ENCODE assay signal across 10 cellular contexts in genomic region chr1:21909286-21909759, GRCh38. TPM values are rescaled to one million over a fixed set of nuclear protein-coding genes. Genes with fewer than 3 reads are reported as not detected.
A peak's percentile ranks its signal among the peaks of the same experiment; 100 is the strongest.
DNase-seq lines count a peak whose midpoint lies in the region; ATAC-seq, FAIRE-seq and TF ChIP-seq lines count a peak whose summit lies in the region.
"Had no signal": no experiment of that assay in that cellular context is flagged by ENCODE, and none has a peak within 500 bp of the region (broad histone marks: within the 10 kb centered on the region; RNA-seq: fewer than 3 reads in every experiment).

No MANE protein-coding gene starts in this region.

- H3K9me3 ChIP-seq in HCT116 (ENCODE audit: control insufficient read depth in 1 of 2, insufficient read depth in 1 of 2, low read depth in 1 of 2, low read length in 2 of 2) (no peaks in the 10 kb centered on the region), keratinocyte (ENCODE audit: control insufficient read depth, low read depth, low read length) (no peaks in the 10 kb centered on the region)

- H3K4me3 Mint-ChIP-seq in activated naive CD8-positive, alpha-beta T cell treated with anti-CD3 and anti-CD28 coated beads, Interleukin-2, amount 10 ng/mL, durations not matched to agents 7 days and 5 days = peak overlapping the region; percentile 45
- peak overlapping the region in 1 of 2 donors; percentile 71 for H3K4me3 Mint-ChIP-seq in stimulated activated naive CD8-positive, alpha-beta T cell treated with anti-CD3 and anti-CD28 coated beads, Interleukin-15, amount 100 ng/mL, for 72 hours

- ATAC-seq in HCT116 (peak; percentile 13; the same call in 1 of the 2 replicates), GM21367 (IDR thresholded peaks at IDR 0.05; ENCODE audit: unreplicated experiment) (no peak)
- ATAC-seq in activated naive CD8-positive, alpha-beta T cell treated with anti-CD3 and anti-CD28 coated beads, Interleukin-2, amount 10 ng/mL, durations not matched to agents 7 days and 5 days (ENCODE audit: low read depth) = no peak
- ATAC-seq in stimulated activated naive CD8-positive, alpha-beta T cell treated with anti-CD3 and anti-CD28 coated beads, Interleukin-15, amount 100 ng/mL, for 72 hours = no peak

- no peak for TF ChIP-seq POLR2A in HCT116 (IDR thresholded peaks at IDR 0.05; ENCODE audit: borderline replicate concordance, extremely low read depth, insufficient read depth, insufficient read length)

- CTCF ChIA-PET in HCT116 (lab: Charles Lee) = no interaction called here

- H3K27me3 ChIP-seq in HCT116 (ENCODE audit: insufficient read depth, low read length) = no peaks in the 10 kb centered on the region
- H3K27me3 ChIP-seq in keratinocyte (ENCODE audit: control insufficient read depth, extremely low read depth, insufficient read depth, low read length) = no peaks in the 10 kb centered on the region

- H3K4me3 ChIP-seq in HCT116 (replicated peaks in 1 of 2; ENCODE audit: low read depth in 1 of 2, low read length in 2 of 2) = no peak overlapping the region
- H3K4me3 ChIP-seq in keratinocyte (ENCODE audit: control insufficient read depth in 2 of 3, extremely low read depth in 1 of 3, insufficient read depth in 2 of 3, low read depth in 1 of 3, low read length in 3 of 3) = no peak overlapping the region

- intact Hi-C loops in HCT116 (cut with micrococcal nuclease) = no loop called here

- H3K4me1 Mint-ChIP-seq in activated naive CD8-positive, alpha-beta T cell treated with anti-CD3 and anti-CD28 coated beads, Interleukin-2, amount 10 ng/mL, durations not matched to agents 7 days and 5 days = peaks cover 20% of the 10 kb centered on the region
- H3K4me1 Mint-ChIP-seq in stimulated activated naive CD8-positive, alpha-beta T cell treated with anti-CD3 and anti-CD28 coated beads, Interleukin-15, amount 100 ng/mL, for 72 hours = peaks cover 63% of the 10 kb centered on the region

- POLR2A ChIA-PET in HCT116 (lab: Charles Lee) = no interaction called here
- POLR2A ChIA-PET in activated naive CD8-positive, alpha-beta T cell treated with anti-CD3 and anti-CD28 coated beads, Interleukin-2, amount 10 ng/mL, durations not matched to agents 7 days and 5 days (lab: Charles Lee) = interaction anchor here (0.7 to 1.1 kb wide), 3 partner anchors 15 to 127 kb away, joined by 3 read pairs; no protein-coding TSS in a partner anchor

- H3K9me3 Mint-ChIP-seq in activated naive CD8-positive, alpha-beta T cell treated with anti-CD3 and anti-CD28 coated beads, Interleukin-2, amount 10 ng/mL, durations not matched to agents 7 days and 5 days = no peaks in the 10 kb centered on the region
- H3K9me3 Mint-ChIP-seq in stimulated activated naive CD8-positive, alpha-beta T cell treated with anti-CD3 and anti-CD28 coated beads, Interleukin-15, amount 100 ng/mL, for 72 hours = no peaks in the 10 kb centered on the region

- no TSS peak for BruUV-seq in HCT116 (replicated peaks; lab: Mats Ljungman, UMichigan)

- no peak overlapping the region for H2AFZ ChIP-seq in HCT116 (ENCODE audit: low read depth, low read length, poor library complexity, severe bottlenecking)
- H2AFZ ChIP-seq in keratinocyte (ENCODE audit: control insufficient read depth, low read length) = no peak overlapping the region

- H3K9me2 ChIP-seq in HCT116 (ENCODE audit: insufficient read depth) = no peaks in the 10 kb centered on the region

- H3K4me1 ChIP-seq in HCT116 (ENCODE audit: control insufficient read depth in 1 of 2, insufficient read depth in 2 of 2, low read length in 2 of 2) = peaks cover 0 to 10% of the 10 kb centered on the region in 2 experiments; a peak in 3 of 4 replicates
- peaks cover 37% of the 10 kb centered on the region for H3K4me1 ChIP-seq in keratinocyte (ENCODE audit: control insufficient read depth, extremely low read depth, insufficient read depth, low read length)

- RAD21 ChIA-PET in HCT116 (lab: Charles Lee; ENCODE audit: low non-redundant PET in 1 of 2, low total read pairs in 2 of 2, uncharacterized antibody in 2 of 2, unreplicated experiment in 2 of 2) = no interaction called here

- peak overlapping the region; percentile 59 for H3K27ac Mint-ChIP-seq in activated naive CD8-positive, alpha-beta T cell treated with anti-CD3 and anti-CD28 coated beads, Interleukin-2, amount 10 ng/mL, durations not matched to agents 7 days and 5 days
- peak overlapping the region; percentile 82 to 97 for H3K27ac Mint-ChIP-seq in stimulated activated naive CD8-positive, alpha-beta T cell treated with anti-CD3 and anti-CD28 coated beads, Interleukin-15, amount 100 ng/mL, for 72 hours

- FAIRE-seq in keratinocyte (lab: Jason Lieb, UNC) = peak; percentile 9
- FAIRE-seq: TTC549 had no signal

- no peak overlapping the region for H3K4me2 ChIP-seq in HCT116 (ENCODE audit: low read length)
- no peak overlapping the region for H3K4me2 ChIP-seq in keratinocyte (ENCODE audit: control insufficient read depth, extremely low read depth, insufficient read depth, low read depth, low read length)

- TF ChIP-seq CTCF in HCT116 (IDR thresholded peaks at IDR 0.05 in 2 of 3, conservative IDR thresholded peaks at IDR 0.05 in 1 of 3; ENCODE audit: borderline replicate concordance in 1 of 3, insufficient read depth in 1 of 3, low read depth in 2 of 3, low read length in 2 of 3) (no peak), keratinocyte (optimal IDR thresholded peaks at IDR 0.05 in 1 of 3, IDR thresholded peaks at IDR 0.05 in 1 of 3, conservative IDR thresholded peaks at IDR 0.05 in 1 of 3; ENCODE audit: extremely low read depth in 1 of 3, insufficient read depth in 2 of 3, low read length in 3 of 3) (no peak)

- H3K36me3 ChIP-seq in HCT116 (ENCODE audit: control insufficient read depth in 1 of 2, insufficient read depth in 2 of 2, low read length in 2 of 2) = no peaks in the 10 kb centered on the region
- peaks cover 2 to 3% of the 10 kb centered on the region in 2 experiments for H3K36me3 ChIP-seq in keratinocyte (ENCODE audit: control insufficient read depth in 2 of 2, extremely low read depth in 1 of 2, insufficient read depth in 2 of 2, low read length in 2 of 2)

- no peaks in the 10 kb centered on the region for H3K9me1 ChIP-seq in keratinocyte (ENCODE audit: control insufficient read depth, extremely low read depth, insufficient read depth, low read length)

- H3K79me2 ChIP-seq in HCT116 (ENCODE audit: insufficient read depth, low read length) (no peaks in the 10 kb centered on the region), keratinocyte (ENCODE audit: control insufficient read depth, insufficient read depth, low read length) (peaks cover 2% of the 10 kb centered on the region)

- H4K20me1 ChIP-seq in HCT116 (ENCODE audit: insufficient read depth) = no peaks in the 10 kb centered on the region
- H4K20me1 ChIP-seq in keratinocyte (ENCODE audit: control insufficient read depth, extremely low read depth, insufficient read depth, low read length) = peaks cover 6% of the 10 kb centered on the region

- H3K36me3 Mint-ChIP-seq in activated naive CD8-positive, alpha-beta T cell treated with anti-CD3 and anti-CD28 coated beads, Interleukin-2, amount 10 ng/mL, durations not matched to agents 7 days and 5 days = no peaks in the 10 kb centered on the region

- dilution Hi-C loops in keratinocyte (cut with MboI; ENCODE audit: extremely low pct_ligation_motif_present, low sequenced_read_pairs) = no loop called here

- no peak overlapping the region for H3K27ac ChIP-seq in HCT116 (ENCODE audit: low read depth, low read length)
- no peak overlapping the region for H3K27ac ChIP-seq in keratinocyte (ENCODE audit: control insufficient read depth, insufficient read depth, low read length)

- DNase-seq in HCT116 (ENCODE audit: low read depth, low spot score) (no peak), keratinocyte (ENCODE audit: low read depth, low spot score) (no peak), NCI-H524 treated with DMSO at 0.1 percent for 48 hours (lab: John Stamatoyannopoulos, UW) (no peak), NCI-H187 treated with DMSO at 0.1 percent for 48 hours (lab: John Stamatoyannopoulos, UW) (no peak)
- no peak for DNase-seq in activated naive CD8-positive, alpha-beta T cell treated with anti-CD3 and anti-CD28 coated beads, Interleukin-2, amount 10 ng/mL, durations not matched to agents 7 days and 5 days
- no peak for DNase-seq in stimulated activated naive CD8-positive, alpha-beta T cell treated with anti-CD3 and anti-CD28 coated beads, Interleukin-15, amount 100 ng/mL, for 72 hours
- DNase-seq in activated CD8-positive, alpha-beta memory T cell treated with anti-CD3 and anti-CD28 coated beads, Interleukin-2, amount 50 U/mL, for 48 hours = no peak
- DNase-seq: NCI-H446 had no signal

- H3K9ac ChIP-seq in HCT116 (ENCODE audit: low read length) (no peak overlapping the region), keratinocyte (ENCODE audit: control insufficient read depth, extremely low read depth, insufficient read depth, low read length) (no peak overlapping the region)

- H3K27me3 Mint-ChIP-seq in activated naive CD8-positive, alpha-beta T cell treated with anti-CD3 and anti-CD28 coated beads, Interleukin-2, amount 10 ng/mL, durations not matched to agents 7 days and 5 days = no peaks in the 10 kb centered on the region
- no peaks in the 10 kb centered on the region for H3K27me3 Mint-ChIP-seq in stimulated activated naive CD8-positive, alpha-beta T cell treated with anti-CD3 and anti-CD28 coated beads, Interleukin-15, amount 100 ng/mL, for 72 hours

- TF ChIP-seq RAD21 in HCT116 (IDR thresholded peaks at IDR 0.05; ENCODE audit: low read depth) = no peak

TF ChIP-seq in HCT116, 20 proteins besides CTCF, POLR2A, EP300 and RAD21:
- TF ChIP-seq JUND (IDR thresholded peaks at IDR 0.05) (no peak), EGR1 (IDR thresholded peaks at IDR 0.05; ENCODE audit: low read depth) (no peak)

RNA-seq across cellular contexts. Expression of gene HSPG2, which starts 27.8 kb away (rescaled TPM):
- total RNA-seq in HCT116 (2021; ENCODE audit: unreplicated experiment) = 55.7 TPM
- 33.5 and 52.2 TPM in 2 replicates for polyA plus RNA-seq in HCT116 (2012)
- total RNA-seq in activated naive CD8-positive, alpha-beta T cell treated with anti-CD3 and anti-CD28 coated beads, Interleukin-2, amount 10 ng/mL, durations not matched to agents 7 days and 5 days = 1 to 10 TPM; 6.7 to 9.5 TPM
- 9.0 to 20.7 TPM (median 17.0 TPM) in 3 replicates for polyA plus RNA-seq in keratinocyte
- 21.1 TPM for polyA plus RNA-seq in keratinocyte (2011; ENCODE audit: low read depth)
- 6.1 and 17.2 TPM in 2 replicates for polyA plus RNA-seq in keratinocyte (2011; cell fraction: cytosol; rRNA removed)
- polyA plus RNA-seq in keratinocyte (2011; cell fraction: nucleus; rRNA removed) = 139 and 205 TPM in 2 replicates
- 22.9 and 70.8 TPM in 2 replicates for polyA plus RNA-seq in keratinocyte (2012; ENCODE audit: low replicate concordance)
- 66.2 to 184 TPM (median 72.6 TPM) in 3 replicates for polyA minus RNA-seq in keratinocyte
- 143 TPM for polyA minus RNA-seq in keratinocyte (2011; cell fraction: cytosol; rRNA and poly(A)+ RNA removed)
- polyA minus RNA-seq in keratinocyte (2011; cell fraction: nucleus; rRNA and poly(A)+ RNA removed) = 388 and 454 TPM in 2 replicates
